ENCODE assay signal across 8 cellular contexts in the genomic region with DNA sequence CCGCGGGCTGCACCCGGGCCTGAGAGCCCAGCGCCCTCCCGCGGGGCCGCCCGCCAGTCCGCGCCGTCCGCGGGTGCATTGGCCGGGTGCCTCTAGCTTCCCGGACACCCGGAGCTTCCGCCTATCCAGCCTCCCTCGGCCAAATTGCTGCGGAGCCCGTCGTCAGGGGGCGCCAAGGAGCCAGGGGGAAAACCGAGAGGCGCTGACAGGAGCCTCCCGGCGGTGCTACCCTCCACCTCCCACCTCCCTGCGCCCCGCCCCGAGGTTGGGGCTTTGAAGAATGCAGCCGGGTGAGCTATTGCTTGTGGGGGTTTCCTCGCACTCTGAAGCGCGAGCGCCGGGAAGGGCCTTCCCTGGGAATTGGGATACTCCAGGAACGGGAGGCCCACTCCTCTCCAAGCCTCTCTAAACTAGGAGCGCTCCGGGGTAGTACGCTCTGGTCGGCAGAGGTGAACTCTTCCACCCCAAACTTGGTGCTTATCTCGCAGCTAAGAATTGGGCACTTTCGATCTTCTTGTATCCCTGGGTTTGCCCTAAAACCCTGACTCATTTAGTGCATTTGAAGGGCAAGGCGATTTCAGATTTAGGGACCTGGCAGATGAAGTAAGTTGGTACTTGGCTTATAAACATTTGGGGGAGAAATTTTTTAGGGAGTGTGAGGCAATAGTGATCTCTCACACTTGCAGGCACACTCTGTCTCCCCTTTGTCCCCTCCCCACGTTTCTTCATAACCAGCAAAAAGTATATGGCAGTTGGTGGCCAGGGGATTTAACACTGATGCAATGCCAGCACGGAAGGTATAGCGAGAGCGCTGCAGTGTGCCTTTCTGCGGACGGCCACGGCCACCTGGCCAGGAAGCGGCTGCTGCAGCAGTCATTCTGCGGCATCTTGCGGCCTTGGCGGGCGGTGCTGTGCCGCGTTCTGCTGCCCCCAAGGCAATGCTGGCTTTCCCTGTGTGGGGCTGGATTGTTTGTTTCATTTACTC. TPM values are rescaled to one million over a fixed set of nuclear protein-coding genes. Genes with fewer than 3 reads are reported as not detected.
DNase-seq lines count a peak whose midpoint lies in the region; ATAC-seq and TF ChIP-seq lines count a peak whose summit lies in the region.

No MANE protein-coding gene starts in this region.

- peak overlapping the region; percentile 93 for H3K4me3 ChIP-seq in osteoblast (ENCODE audit: insufficient read depth, low read length)
- peak overlapping the region; percentile 56 for H3K4me3 ChIP-seq in upper lobe of right lung

- H2AFZ ChIP-seq in osteoblast (ENCODE audit: low read length), result peak overlapping the region; percentile 88

- ATAC-seq in GM21737 (IDR thresholded peaks at IDR 0.05; ENCODE audit: unreplicated experiment) (peak; percentile 70), upper lobe of right lung (peak; percentile 94)

- H3K36me3 ChIP-seq in osteoblast (ENCODE audit: insufficient read depth, low read length) (no peaks in the 10 kb centered on the region), upper lobe of right lung (no peaks in the 10 kb centered on the region)

- H3K4me1 Mint-ChIP-seq in activated naive CD8-positive, alpha-beta T cell (ENCODE audit: low read depth), result peaks cover 24% of the 10 kb centered on the region

- TF ChIP-seq CTCF in osteoblast (IDR thresholded peaks at IDR 0.05; ENCODE audit: extremely low read depth, low read depth, low read length) (peak; percentile 71), upper lobe of right lung (IDR thresholded peaks at IDR 0.05) (peak; percentile 62)

- H3K27me3 Mint-ChIP-seq in activated naive CD8-positive, alpha-beta T cell, result peaks cover 45% of the 10 kb centered on the region

- peak overlapping the region; percentile 81 for H3K4me3 Mint-ChIP-seq in activated naive CD8-positive, alpha-beta T cell

- intact Hi-C loops in head of caudate nucleus (cut with DNase I) (loop anchor here (2.0 to 5.0 kb wide), 3 partner anchors 53 to 361 kb away; a partner anchor contains a TSS), upper lobe of right lung (cut with DNase I) (no loop called here)

- peak overlapping the region; percentile 96 for H3K4me2 ChIP-seq in osteoblast (ENCODE audit: insufficient read depth, low read length)

- DNase-seq in G401 (ENCODE audit: low spot score) (peak; percentile 84), KG1 (lab: John Stamatoyannopoulos, UW) (peak; percentile 69), RPMI8226 (peak; percentile 93), head of caudate nucleus (peak; percentile 64 to 94 (median 87)), osteoblast (ENCODE audit: insufficient read length, low spot score, missing footprints) (peak; percentile 95), upper lobe of right lung (peak; percentile 89)

- H3K9me3 ChIP-seq in osteoblast (ENCODE audit: low read depth, low read length) (no peaks in the 10 kb centered on the region), upper lobe of right lung (no peaks in the 10 kb centered on the region)

- peak overlapping the region; percentile 82 for H3K27ac ChIP-seq in osteoblast (ENCODE audit: low read depth, low read length)
- no peak overlapping the region for H3K27ac ChIP-seq in upper lobe of right lung

- no peaks in the 10 kb centered on the region for H3K27me3 ChIP-seq in osteoblast (ENCODE audit: insufficient read depth, low read length)
- H3K27me3 ChIP-seq in upper lobe of right lung, result peaks cover 19% of the 10 kb centered on the region

- peaks cover 34% of the 10 kb centered on the region for H3K79me2 ChIP-seq in osteoblast (ENCODE audit: insufficient read depth, low read length)

- peak overlapping the region; percentile 2 for H3K27ac Mint-ChIP-seq in activated naive CD8-positive, alpha-beta T cell

- H4K20me1 ChIP-seq in osteoblast (ENCODE audit: insufficient read depth, low read length), result peaks cover 2% of the 10 kb centered on the region

- H3K9me3 Mint-ChIP-seq in activated naive CD8-positive, alpha-beta T cell (ENCODE audit: low read depth), result no peaks in the 10 kb centered on the region

- H3K4me1 ChIP-seq in osteoblast (ENCODE audit: insufficient read depth, low read length), result peaks cover 51% of the 10 kb centered on the region
- H3K4me1 ChIP-seq in upper lobe of right lung, result peaks cover 12% of the 10 kb centered on the region

- in situ Hi-C loops in G401 (cut with HindIII; ENCODE audit: low sequenced_read_pairs), result no loop called here

- no peaks in the 10 kb centered on the region for H3K36me3 Mint-ChIP-seq in activated naive CD8-positive, alpha-beta T cell

RNA-seq across cellular contexts. Expression of a gene that starts 0.6 kb away (rescaled TPM):
- total RNA-seq in G401 (2014; rRNA removed; shearing (Covaris generic)), result 6.4 and 12.6 TPM in 2 replicates
- total RNA-seq in osteoblast (22.4 and 23.6 TPM in 2 replicates), upper lobe of right lung (1.2 TPM)
